1 cellular context compared by ENCODE assay signal in the genomic region with DNA sequence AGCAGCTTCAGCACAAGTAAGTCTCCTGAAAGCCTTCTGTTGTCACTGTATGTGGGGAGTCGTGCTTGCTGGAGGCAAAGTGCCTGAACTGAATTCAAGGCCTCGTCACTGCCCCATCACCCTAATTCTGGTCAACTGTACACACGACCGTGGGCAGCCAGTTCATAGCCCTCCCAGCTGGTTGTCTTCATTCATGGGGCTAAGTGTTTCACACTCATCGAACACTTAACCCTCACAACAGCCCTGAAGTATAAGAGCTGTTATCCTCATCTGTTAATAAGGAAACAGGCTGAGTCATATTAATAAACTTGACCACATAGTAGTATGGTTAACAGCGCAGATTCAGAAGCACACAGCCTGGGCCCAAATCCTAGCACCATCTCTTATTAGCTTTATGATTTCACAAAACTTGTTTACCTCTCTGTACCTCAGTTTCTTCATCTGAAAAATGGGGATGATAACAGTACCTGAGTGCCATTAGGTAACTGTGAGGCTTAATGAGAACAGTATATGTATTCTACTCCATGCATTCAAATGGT.
TF ChIP-seq lines count a peak whose summit lies in the region.

No MANE protein-coding gene starts in this region.

TF ChIP-seq in H1, 55 proteins besides CTCF, POLR2A, EP300 and RAD21 (continued from another document):
- TF ChIP-seq CBX5 (IDR thresholded peaks at IDR 0.05; ENCODE audit: low read depth, low read length) (no peak), POU5F1 (IDR thresholded peaks at IDR 0.05; ENCODE audit: low read depth, low read length) (no peak), BCL11A (IDR thresholded peaks at IDR 0.05; ENCODE audit: low read depth in 2 of 2, low read length in 2 of 2) (no peak), HDAC6 (IDR thresholded peaks at IDR 0.05; ENCODE audit: low read depth, low read length) (no peak), NRF1 (IDR thresholded peaks at IDR 0.05; ENCODE audit: low read depth, low read length) (no peak), BRCA1 (IDR thresholded peaks at IDR 0.05; ENCODE audit: low read depth, low read length) (no peak), RFX5 (IDR thresholded peaks at IDR 0.05; ENCODE audit: borderline replicate concordance, low read depth, low read length) (no peak)
